In the genomic region with DNA sequence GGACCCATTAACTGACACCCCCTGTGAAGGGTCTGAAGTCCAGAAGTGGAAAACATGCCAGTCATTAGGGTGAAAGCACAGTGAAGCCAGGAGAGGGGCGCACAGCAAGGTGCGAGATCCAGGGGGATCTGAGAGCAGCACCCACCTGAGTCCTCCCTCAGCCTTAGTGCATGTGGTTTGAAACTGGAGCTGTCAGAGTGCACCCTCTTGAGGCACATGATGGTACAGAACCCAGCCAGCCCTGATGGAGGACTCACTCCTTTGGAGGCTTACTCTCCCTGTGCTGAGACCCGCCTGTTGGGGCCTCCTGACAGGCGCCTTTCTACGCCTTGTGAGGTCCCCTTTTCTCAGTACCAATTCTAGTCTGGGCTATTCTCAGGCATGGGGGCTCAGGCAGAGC, we compare ENCODE assay signal across 10 cellular contexts.
A peak's percentile ranks its signal among the peaks of the same experiment; 100 is the strongest.
DNase-seq lines count a peak whose midpoint lies in the region; ATAC-seq and TF ChIP-seq lines count a peak whose summit lies in the region.
"Had no signal": no experiment of that assay in that cellular context is flagged by ENCODE, and none has a peak within 500 bp of the region (broad histone marks: within the 10 kb centered on the region; RNA-seq: fewer than 3 reads in every experiment).

No MANE protein-coding gene starts in this region.

- DNase-seq in MCF 10A (ENCODE audit: unreplicated experiment) (peak; percentile 31), breast epithelium (ENCODE audit: low spot score in 2 of 2) (no peak), NAMALWA (ENCODE audit: low spot score) (peak; percentile 61), epithelial cell of esophagus (ENCODE audit: low read depth) (peak; percentile 39), NCI-H1105 (lab: John Stamatoyannopoulos, UW) (no peak)
- no peak for DNase-seq in activated T-cell treated with anti-CD3 and anti-CD28 coated beads, Interleukin-2, amount 50 U/mL, for 48 hours
- DNase-seq: activated CD4-positive, CD25-positive, alpha-beta regulatory T cell; tibial artery had no signal

- no peaks in the 10 kb centered on the region for H3K9me3 ChIP-seq in breast epithelium
- H3K9me3 ChIP-seq: tibial artery had no signal

- H3K27me3 ChIP-seq in breast epithelium: no peaks in the 10 kb centered on the region

- intact Hi-C loops in MCF 10A (cut with micrococcal nuclease) (no loop called here), breast epithelium (cut with DNase I; ENCODE audit: low total_unique reads) (no loop called here)

- no peak overlapping the region for H3K27ac ChIP-seq in breast epithelium
- H3K27ac ChIP-seq: tibial artery had no signal

- no peaks in the 10 kb centered on the region for H3K36me3 ChIP-seq in breast epithelium
- H3K36me3 ChIP-seq: tibial artery had no signal

- BruUV-seq in MCF 10A (replicated peaks; lab: Mats Ljungman, UMichigan): no TSS peak

- no peak overlapping the region for H3K27ac Mint-ChIP-seq in MCF 10A (ENCODE audit: low read depth, unreplicated experiment)

- H3K4me1 Mint-ChIP-seq in MCF 10A (ENCODE audit: insufficient read depth, unreplicated experiment): peaks cover 27% of the 10 kb centered on the region

- CTCF ChIA-PET in MCF 10A (lab: Yijun Ruan, JAX): interaction anchor here (0.6 to 1.2 kb wide), 3 partner anchors 18 to 179 kb away, joined by 3 to 5 read pairs (median 4); no protein-coding TSS in a partner anchor

- POLR2A ChIA-PET in MCF 10A (lab: Yijun Ruan, JAX): no interaction called here

- H3K4me3 Mint-ChIP-seq in MCF 10A (ENCODE audit: unreplicated experiment): no peak overlapping the region

- H3K9me3 Mint-ChIP-seq in MCF 10A (ENCODE audit: unreplicated experiment): no peaks in the 10 kb centered on the region

- TF ChIP-seq CTCF in MCF 10A (IDR thresholded peaks at IDR 0.05; ENCODE audit: unreplicated experiment): no peak
- TF ChIP-seq CTCF in breast epithelium (IDR thresholded peaks at IDR 0.05): no peak
- peak; percentile 39 for TF ChIP-seq CTCF in epithelial cell of esophagus (IDR thresholded peaks at IDR 0.05; ENCODE audit: insufficient read depth, low read depth, low read length, missing control alignments)

- no peaks in the 10 kb centered on the region for H3K27me3 Mint-ChIP-seq in MCF 10A (ENCODE audit: insufficient read depth, unreplicated experiment)

- no peak for ATAC-seq in HG02973 (IDR thresholded peaks at IDR 0.05; ENCODE audit: unreplicated experiment)
- no peak for ATAC-seq in HG03175 (IDR thresholded peaks at IDR 0.05; ENCODE audit: unreplicated experiment)

- no peak for TF ChIP-seq POLR2A in breast epithelium (IDR thresholded peaks at IDR 0.05)

- H3K4me1 ChIP-seq in breast epithelium: no peaks in the 10 kb centered on the region

- H3K36me3 Mint-ChIP-seq in MCF 10A (ENCODE audit: insufficient read depth, unreplicated experiment): peaks cover 86% of the 10 kb centered on the region

- H3K4me3 ChIP-seq in breast epithelium: no peak overlapping the region
- H3K4me3 ChIP-seq in epithelial cell of esophagus (ENCODE audit: low read length): no peak overlapping the region
- H3K4me3 ChIP-seq: tibial artery had no signal

Comparison
In these comparisons a context has a peak if more than half of its experiments do, and no peak if none do; other contexts are left out.
1. DNase-seq: peak in MCF 10A (single experiment), NAMALWA (single experiment) and epithelial cell of esophagus (single experiment); none in breast epithelium (0 of 2), NCI-H1105 (single experiment) and activated T-cell treated with anti-CD3 and anti-CD28 coated beads, Interleukin-2, amount 50 U/mL, for 48 hours (0 of 2).